17 cellular contexts compared by ENCODE assay signal in genomic region chr17:30920282-30920681, GRCh38. TPM values are rescaled to one million over a fixed set of nuclear protein-coding genes. Genes with fewer than 3 reads are reported as not detected.
A peak's percentile ranks its signal among the peaks of the same experiment; 100 is the strongest.
DNase-seq lines count a peak whose midpoint lies in the region; ATAC-seq and TF ChIP-seq lines count a peak whose summit lies in the region.
"Had no signal": no experiment of that assay in that cellular context is flagged by ENCODE, and none has a peak within 500 bp of the region (broad histone marks: within the 10 kb centered on the region; RNA-seq: fewer than 3 reads in every experiment).

No MANE protein-coding gene starts in this region.

- intact Hi-C loops in HCT116 (cut with micrococcal nuclease): no loop called here
- intact Hi-C loops in activated CD4-positive, alpha-beta memory T cell treated with anti-CD3 and anti-CD28 coated beads for 36 hours (cut with micrococcal nuclease): no loop called here

- no peaks in the 10 kb centered on the region for H3K9me3 ChIP-seq in HCT116 (ENCODE audit: control insufficient read depth in 1 of 2, insufficient read depth in 1 of 2, low read depth in 1 of 2, low read length in 2 of 2)
- H3K9me3 ChIP-seq: tibial nerve had no signal

- H3K79me2 ChIP-seq in HCT116 (ENCODE audit: insufficient read depth, low read length): no peaks in the 10 kb centered on the region

- no peaks in the 10 kb centered on the region for H3K9me3 Mint-ChIP-seq in chondrocyte (ENCODE audit: low read depth)
- H3K9me3 Mint-ChIP-seq in activated CD4-positive, alpha-beta memory T cell treated with anti-CD3 and anti-CD28 coated beads for 36 hours: no peaks in the 10 kb centered on the region
- no peaks in the 10 kb centered on the region for H3K9me3 Mint-ChIP-seq in immature natural killer cell
- H3K9me3 Mint-ChIP-seq: T-helper 1 cell treated with Interleukin-12 subunit alpha and Interleukin-12 subunit beta and Interleukin-4 antibody, amounts not matched to agents 30 μg/mL and 1 μg/mL, for 36 hours had no signal

- H3K36me3 ChIP-seq in HCT116 (ENCODE audit: control insufficient read depth in 1 of 2, insufficient read depth in 2 of 2, low read length in 2 of 2): no peaks in the 10 kb centered on the region
- H3K36me3 ChIP-seq: tibial nerve had no signal

- H3K27ac Mint-ChIP-seq in chondrocyte (ENCODE audit: unreplicated experiment) (peak overlapping the region; percentile 65), immature natural killer cell (no peak overlapping the region)
- H3K27ac Mint-ChIP-seq in activated CD4-positive, alpha-beta memory T cell treated with anti-CD3 and anti-CD28 coated beads for 36 hours: no peak overlapping the region
- H3K27ac Mint-ChIP-seq: activated CD4-positive, alpha-beta T cell treated with anti-CD3 and anti-CD28 coated beads for 36 hours; T-helper 1 cell treated with Interleukin-12 subunit alpha and Interleukin-12 subunit beta and Interleukin-4 antibody, amounts not matched to agents 30 μg/mL and 1 μg/mL, for 36 hours had no signal

- peaks cover 5 to 24% of the 10 kb centered on the region in 2 experiments; a peak in 3 of 4 replicates for H3K4me1 ChIP-seq in HCT116 (ENCODE audit: control insufficient read depth in 1 of 2, insufficient read depth in 2 of 2, low read length in 2 of 2)

- H3K4me1 Mint-ChIP-seq in chondrocyte (ENCODE audit: low read depth) (peaks cover 25% of the 10 kb centered on the region), immature natural killer cell (peaks cover 8 to 13% of the 10 kb centered on the region in 2 donors)
- H3K4me1 Mint-ChIP-seq in activated CD4-positive, alpha-beta memory T cell treated with anti-CD3 and anti-CD28 coated beads for 36 hours (ENCODE audit: low read depth): peaks cover 11% of the 10 kb centered on the region

- CTCF ChIA-PET in HCT116 (lab: Charles Lee): no interaction called here
- CTCF ChIA-PET in activated CD4-positive, alpha-beta memory T cell treated with anti-CD3 and anti-CD28 coated beads for 36 hours (lab: Charles Lee): no interaction called here

- BruUV-seq in HCT116 (replicated peaks; lab: Mats Ljungman, UMichigan): no TSS peak

- H3K27me3 Mint-ChIP-seq in chondrocyte (ENCODE audit: low read depth): peaks cover 29% of the 10 kb centered on the region
- H3K27me3 Mint-ChIP-seq in activated CD4-positive, alpha-beta memory T cell treated with anti-CD3 and anti-CD28 coated beads for 36 hours: peaks cover 32% of the 10 kb centered on the region
- peaks cover 5 to 21% (median 15%) of the 10 kb centered on the region in 3 donors for H3K27me3 Mint-ChIP-seq in immature natural killer cell (ENCODE audit: low read depth in 3 of 3)

- TF ChIP-seq POLR2A in HCT116 (IDR thresholded peaks at IDR 0.05; ENCODE audit: borderline replicate concordance, extremely low read depth, insufficient read depth, insufficient read length): no peak

- H3K27me3 ChIP-seq in HCT116 (ENCODE audit: insufficient read depth, low read length): no peaks in the 10 kb centered on the region

- RAD21 ChIA-PET in HCT116 (lab: Charles Lee; ENCODE audit: low non-redundant PET in 1 of 2, low total read pairs in 2 of 2, uncharacterized antibody in 2 of 2, unreplicated experiment in 2 of 2): no interaction called here

- TF ChIP-seq CTCF in HCT116 (IDR thresholded peaks at IDR 0.05 in 2 of 3, conservative IDR thresholded peaks at IDR 0.05 in 1 of 3; ENCODE audit: borderline replicate concordance in 1 of 3, insufficient read depth in 1 of 3, low read depth in 2 of 3, low read length in 2 of 3) (peak in 2 of 3 experiments; percentile 27 to 34; a peak in 3 of 6 replicates), chondrocyte (IDR thresholded peaks at IDR 0.05) (peak; percentile 18)

- DNase-seq in ACHN: peak; percentile 58
- no peak for DNase-seq in HCT116 (ENCODE audit: low read depth, low spot score)
- no peak for DNase-seq in chondrocyte (ENCODE audit: low spot score)
- DNase-seq in left kidney (ENCODE audit: low read depth, low spot score): peak; percentile 44
- no peak for DNase-seq in activated CD4-positive, alpha-beta memory T cell treated with anti-CD3 and anti-CD28 coated beads for 36 hours
- DNase-seq in immature natural killer cell: no peak
- DNase-seq: activated CD4-positive, alpha-beta T cell treated with anti-CD3 and anti-CD28 coated beads for 36 hours; activated T-cell treated with anti-CD3 and anti-CD28 coated beads for 4 hours; AML-193; NCI-H1417 treated with DMSO at 0.1 percent for 48 hours; NCI-H446 had no signal

- in situ Hi-C loops in ACHN (cut with HindIII; ENCODE audit: low pct_ligation_motif_present, low pct_unique_long_range_greater_than_20kb, low sequenced_read_pairs): no loop called here

- H2AFZ ChIP-seq in HCT116 (ENCODE audit: low read depth, low read length, poor library complexity, severe bottlenecking): peak overlapping the region; percentile 100

- ATAC-seq in HCT116 (no peak), HG02610 (IDR thresholded peaks at IDR 0.05; ENCODE audit: unreplicated experiment) (no peak), HG03439 (IDR thresholded peaks at IDR 0.05; ENCODE audit: unreplicated experiment) (no peak)
- ATAC-seq: activated CD4-positive, alpha-beta T cell treated with anti-CD3 and anti-CD28 coated beads for 36 hours; K562 had no signal

- H3K4me3 Mint-ChIP-seq in chondrocyte (ENCODE audit: unreplicated experiment): no peak overlapping the region
- H3K4me3 Mint-ChIP-seq in activated CD4-positive, alpha-beta memory T cell treated with anti-CD3 and anti-CD28 coated beads for 36 hours: no peak overlapping the region
- H3K4me3 Mint-ChIP-seq in immature natural killer cell: no peak overlapping the region
- H3K4me3 Mint-ChIP-seq: activated CD4-positive, alpha-beta T cell treated with anti-CD3 and anti-CD28 coated beads for 36 hours had no signal

- peaks cover 2% of the 10 kb centered on the region for H3K36me3 Mint-ChIP-seq in chondrocyte (ENCODE audit: low read depth)
- no peaks in the 10 kb centered on the region for H3K36me3 Mint-ChIP-seq in activated CD4-positive, alpha-beta memory T cell treated with anti-CD3 and anti-CD28 coated beads for 36 hours
- no peaks in the 10 kb centered on the region for H3K36me3 Mint-ChIP-seq in immature natural killer cell

- H3K9ac ChIP-seq in HCT116 (ENCODE audit: low read length): no peak overlapping the region

- no peak overlapping the region for H3K4me3 ChIP-seq in HCT116 (replicated peaks in 1 of 2; ENCODE audit: low read depth in 1 of 2, low read length in 2 of 2)
- H3K4me3 ChIP-seq: coronary artery, K562, tibial nerve had no signal

- H3K9me2 ChIP-seq in HCT116 (ENCODE audit: insufficient read depth): no peaks in the 10 kb centered on the region

- peak overlapping the region; percentile 7 for H3K4me2 ChIP-seq in HCT116 (ENCODE audit: low read length)

- H4K20me1 ChIP-seq in HCT116 (ENCODE audit: insufficient read depth): no peaks in the 10 kb centered on the region

- H3K27ac ChIP-seq in HCT116 (ENCODE audit: low read depth, low read length): no peak overlapping the region
- H3K27ac ChIP-seq: coronary artery, tibial nerve had no signal

- POLR2A ChIA-PET in HCT116 (lab: Charles Lee): no interaction called here
- POLR2A ChIA-PET in activated CD4-positive, alpha-beta memory T cell treated with anti-CD3 and anti-CD28 coated beads for 36 hours (lab: Charles Lee): no interaction called here

- no peak for TF ChIP-seq RAD21 in HCT116 (IDR thresholded peaks at IDR 0.05; ENCODE audit: low read depth)

TF ChIP-seq in HCT116, 20 proteins besides CTCF, POLR2A, EP300 and RAD21:
- TF ChIP-seq POLR2AphosphoS5 (IDR thresholded peaks at IDR 0.05; ENCODE audit: low read depth, low read length) (no peak), MAX (IDR thresholded peaks at IDR 0.05) (no peak)

RNA-seq across cellular contexts. Expression of gene ADAP2, which starts 1.5 kb away (rescaled TPM):
- total RNA-seq in HCT116 (2021; ENCODE audit: unreplicated experiment): 17.2 TPM
- 7.7 and 10.6 TPM in 2 replicates for polyA plus RNA-seq in HCT116 (2012)
- 0.32 to 1.3 TPM (median 0.64 TPM) in 3 replicates for total RNA-seq in chondrocyte
- total RNA-seq in activated CD4-positive, alpha-beta memory T cell treated with anti-CD3 and anti-CD28 coated beads for 36 hours: 1 to 10 TPM; 1.0 to 1.3 TPM
- polyA plus RNA-seq in immature natural killer cell: under 1 TPM in 1 of 3 donors, not detected in 2; 0.49 TPM

RNA-seq across cellular contexts. Expression of gene TEFM, which starts 14.2 kb away (rescaled TPM):
- total RNA-seq in HCT116 (2021; ENCODE audit: unreplicated experiment): 13.1 TPM
- 2.9 and 5.7 TPM in 2 replicates for polyA plus RNA-seq in HCT116 (2012)
- 10.8 to 17.8 TPM (median 10.9 TPM) in 3 replicates for total RNA-seq in chondrocyte
- total RNA-seq in activated CD4-positive, alpha-beta memory T cell treated with anti-CD3 and anti-CD28 coated beads for 36 hours: 10 to 100 TPM in 1 of 2 experiments, 1 to 10 TPM in 1; 9.7 to 11.4 TPM
- polyA plus RNA-seq in immature natural killer cell: 10 to 100 TPM; 14.2 to 19.5 (median 14.9) TPM

RNA-seq across cellular contexts. Expression of gene RNF135, which starts 50.6 kb away (rescaled TPM):
- total RNA-seq in HCT116 (2021; ENCODE audit: unreplicated experiment) (11.2 TPM), chondrocyte (14.7 to 15.7 TPM (median 15.0 TPM) in 3 replicates)
- polyA plus RNA-seq in HCT116 (2012): 7.1 and 7.9 TPM in 2 replicates
- 1 to 10 TPM; 7.3 to 8.5 TPM for total RNA-seq in activated CD4-positive, alpha-beta memory T cell treated with anti-CD3 and anti-CD28 coated beads for 36 hours
- polyA plus RNA-seq in immature natural killer cell: 10 to 100 TPM; 13.5 to 28.6 (median 22.2) TPM
- total RNA-seq: K562 had no signal

Comparison
In these comparisons a context has a peak if more than half of its experiments do, and no peak if none do; other contexts are left out.
1. DNase-seq: peak in ACHN (single experiment) and left kidney (single experiment); none in HCT116 (single experiment), chondrocyte (single experiment), activated CD4-positive, alpha-beta memory T cell treated with anti-CD3 and anti-CD28 coated beads for 36 hours (single experiment) and immature natural killer cell (0 of 3).